Comparison of ENCODE assay signal across 8 cellular contexts in genomic region chr11:128884703-128885338, GRCh38. TPM values are rescaled to one million over a fixed set of nuclear protein-coding genes. Genes with fewer than 3 reads are reported as not detected.
DNase-seq lines count a peak whose midpoint lies in the region; TF ChIP-seq lines count a peak whose summit lies in the region.

No MANE protein-coding gene starts in this region.

- no peaks in the 10 kb centered on the region for H3F3A ChIP-seq in SK-N-SH (replicated peaks; ENCODE audit: insufficient read depth)

- no peaks in the 10 kb centered on the region for H3K9me2 ChIP-seq in SK-N-SH

- no peak overlapping the region for H3K9ac ChIP-seq in SK-N-SH

- POLR2A ChIA-PET in SK-N-SH (lab: Yijun Ruan, JAX), result interaction anchor here (0.9 kb wide), 1 partner anchor 72 kb away, joined by 3 read pairs; no protein-coding TSS in a partner anchor

- no peaks in the 10 kb centered on the region for H4K20me1 ChIP-seq in SK-N-SH (ENCODE audit: insufficient read depth)

- WGBS in SK-N-SH (ENCODE audit: low lambda C conversion rate), result 25% methylated on average over 12 of the region's 12 CpGs

- H2AFZ ChIP-seq in SK-N-SH (ENCODE audit: low read depth), result no peak overlapping the region

- H3K36me3 ChIP-seq in H7 (replicated peaks; ENCODE audit: control insufficient read depth, insufficient read depth, low read length) (no peaks in the 10 kb centered on the region), SK-N-SH (replicated peaks in 1 of 2; ENCODE audit: control insufficient read depth in 1 of 2, insufficient read depth in 2 of 2, low read length in 1 of 2) (no peaks in the 10 kb centered on the region)

- H3K4me1 ChIP-seq in SK-N-SH (ENCODE audit: control insufficient read depth in 1 of 2, insufficient read depth in 2 of 2, low read depth in 1 of 2, low read length in 1 of 2), result no peaks in the 10 kb centered on the region; a peak in 1 of 4 replicates

- CTCF ChIA-PET in SK-N-SH (lab: Yijun Ruan, JAX), result interaction anchor here (0.7 to 13.1 kb wide), 41 partner anchors 9 to 864 kb away, joined by 3 to 872 read pairs (median 5); partner anchors contain the start of gene TP53AIP1

- peak; percentile 72 for TF ChIP-seq CTCF in LNCAP (IDR thresholded peaks at IDR 0.05)
- TF ChIP-seq CTCF in SK-N-SH (IDR thresholded peaks at IDR 0.05), result peak; percentile 94
- peak; percentile 74 for TF ChIP-seq CTCF in astrocyte of the cerebellum (IDR thresholded peaks at IDR 0.05; ENCODE audit: low read depth, low read length, missing control alignments)

- in situ Hi-C loops in astrocyte of the cerebellum (cut with HindIII; ENCODE audit: low sequenced_read_pairs), result loop anchor here (25.0 kb wide), 1 partner anchor 452 kb away; no protein-coding TSS in a partner anchor

- peak; percentile 96 for TF ChIP-seq RAD21 in SK-N-SH (IDR thresholded peaks at IDR 0.05; ENCODE audit: low read length)

- H3K27ac ChIP-seq in SK-N-SH (ENCODE audit: low read depth in 2 of 2, low read length in 1 of 2), result no peak overlapping the region

- TF ChIP-seq EP300 in SK-N-SH (IDR thresholded peaks at IDR 0.05; ENCODE audit: borderline replicate concordance in 1 of 2, low read depth in 1 of 2, low read length in 1 of 2), result no peak

- no peak overlapping the region for H3K4me3 ChIP-seq in H7 (ENCODE audit: insufficient read depth, low read depth, low read length)
- H3K4me3 ChIP-seq in SK-N-SH (ENCODE audit: low read depth in 2 of 2, low read length in 1 of 2), result peak overlapping the region in 1 of 2 experiments; percentile 20; a peak in 1 of 4 replicates
- no peak overlapping the region for H3K4me3 ChIP-seq in astrocyte of the cerebellum (ENCODE audit: low read depth, low read length)

- no peaks in the 10 kb centered on the region for H3K9me3 ChIP-seq in SK-N-SH

- H3K79me2 ChIP-seq in SK-N-SH (ENCODE audit: insufficient read depth), result no peaks in the 10 kb centered on the region

- H3K27me3 ChIP-seq in H7 (ENCODE audit: control insufficient read depth, insufficient read depth, low read length), result peaks cover 39% of the 10 kb centered on the region
- H3K27me3 ChIP-seq in SK-N-SH (ENCODE audit: insufficient read depth), result peaks cover 11% of the 10 kb centered on the region; the same call in 1 of the 2 replicates

- DNase-seq in NCI-H82 (lab: John Stamatoyannopoulos, UW), result peak; percentile 71
- no peak for DNase-seq in NCI-H82 treated with DMSO at 0.1 percent for 48 hours (lab: John Stamatoyannopoulos, UW; ENCODE audit: unreplicated experiment)
- peak; percentile 72 for DNase-seq in H7
- DNase-seq in SK-N-SH, result peak; percentile 77
- peak; percentile 49 for DNase-seq in astrocyte of the cerebellum (ENCODE audit: low read depth)
- DNase-seq in hippocampal formation (lab: John Stamatoyannopoulos, UW), result peak; percentile 26 to 49
- DNase-seq in stimulated activated CD4-positive, alpha-beta T cell treated with anti-CD3 and anti-CD28 coated beads, Interleukin-12 subunit alpha, Interleukin-12 subunit beta, amount 100 ng/mL, for 4 hours, result peak; percentile 27

- H3K4me2 ChIP-seq in SK-N-SH, result no peak overlapping the region

TF ChIP-seq in SK-N-SH, 30 proteins besides CTCF, POLR2A, EP300 and RAD21:
- no peak for TF ChIP-seq POLR2AphosphoS5 (IDR thresholded peaks at IDR 0.05; ENCODE audit: low read depth, low read length)
- no peak for TF ChIP-seq FOXM1 (IDR thresholded peaks at IDR 0.05; ENCODE audit: low read depth)
- no peak for TF ChIP-seq JUND (IDR thresholded peaks at IDR 0.05)
- TF ChIP-seq CHD2 (IDR thresholded peaks at IDR 0.05; ENCODE audit: low read length, partially characterized antibody), result no peak
- TF ChIP-seq SMC3 (IDR thresholded peaks at IDR 0.05; ENCODE audit: low read depth, low read length), result peak; percentile 94
- no peak for TF ChIP-seq MAX (IDR thresholded peaks at IDR 0.05; ENCODE audit: low read depth)
- no peak for TF ChIP-seq FOSL2 (IDR thresholded peaks at IDR 0.05; ENCODE audit: borderline replicate concordance, low read depth)
- TF ChIP-seq USF1 (IDR thresholded peaks at IDR 0.05; ENCODE audit: borderline replicate concordance, low read depth), result no peak

RNA-seq across cellular contexts. Expression of gene KCNJ5, which starts 6.3 kb away (rescaled TPM):
- total RNA-seq in H7 (2014; rRNA removed; shearing (Covaris generic)), result 0.04 and 0.35 TPM in 2 replicates
- 0.03 TPM in 1 of 2 replicates, not detected in the other for polyA plus RNA-seq in SK-N-SH (2012; rRNA removed)
- polyA plus RNA-seq in SK-N-SH (2012; cell fraction: cytosol; rRNA removed), result not detected in 2 replicates
- polyA plus RNA-seq in SK-N-SH (2012; cell fraction: nucleus; rRNA removed), result 0.01 TPM in 1 of 2 replicates, not detected in the other

RNA-seq across cellular contexts. Expression of gene KCNJ1, which starts 17.7 kb away (rescaled TPM):
- 0.07 TPM in 1 of 2 replicates, not detected in the other for total RNA-seq in H7 (2014; rRNA removed; shearing (Covaris generic))
- 0.03 TPM in 1 of 2 replicates, not detected in the other for polyA plus RNA-seq in SK-N-SH (2012; rRNA removed)
- polyA plus RNA-seq in SK-N-SH (2012; cell fraction: cytosol; rRNA removed), result under 0.01 and 0.01 TPM in 2 replicates
- polyA plus RNA-seq in SK-N-SH (2012; cell fraction: nucleus; rRNA removed), result 0.21 TPM in 1 of 2 replicates, not detected in the other

RNA-seq across cellular contexts. Expression of gene TP53AIP1, which starts 57.9 kb away (rescaled TPM):
- 0.07 TPM in 1 of 2 replicates, not detected in the other for total RNA-seq in H7 (2014; rRNA removed; shearing (Covaris generic))
- polyA plus RNA-seq in SK-N-SH (2012; rRNA removed), result 0.05 TPM in 2 replicates
- 0.01 TPM in 1 of 2 replicates, not detected in the other for polyA plus RNA-seq in SK-N-SH (2012; cell fraction: cytosol; rRNA removed)
- 0.15 and 0.30 TPM in 2 replicates for polyA plus RNA-seq in SK-N-SH (2012; cell fraction: nucleus; rRNA removed)
